Comparison of ENCODE assay signal across 29 cellular contexts in the genomic region with DNA sequence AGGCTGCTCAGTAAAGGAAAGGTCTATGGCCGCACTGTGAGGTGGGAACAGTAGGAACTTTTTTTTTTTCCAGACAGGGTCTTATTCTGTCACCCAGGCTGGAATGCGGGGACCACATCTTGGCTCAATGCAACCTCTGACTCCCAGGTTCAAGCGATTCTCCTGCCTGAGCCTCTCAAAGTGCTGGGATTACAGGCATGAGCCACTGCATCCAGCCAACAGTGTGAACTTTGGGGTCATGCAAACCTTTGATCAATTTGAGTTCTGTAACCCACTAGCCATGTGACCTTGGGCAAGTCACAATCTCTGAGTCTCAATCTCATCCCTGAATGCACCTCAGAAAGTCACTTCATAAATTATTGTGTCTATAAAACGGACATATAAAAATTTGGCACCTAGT.
"Had no signal": no experiment of that assay in that cellular context is flagged by ENCODE, and none has a peak within 500 bp of the region (broad histone marks: within the 10 kb centered on the region; RNA-seq: fewer than 3 reads in every experiment).

No MANE protein-coding gene starts in this region.

- H3K79me2 ChIP-seq: parathyroid adenoma had no signal

- H3K9me3 ChIP-seq: gastroesophageal sphincter, heart left ventricle, lower lobe of right lung, testis, tibial artery, upper lobe of right lung, vagina had no signal

- H3K36me3 ChIP-seq: gastroesophageal sphincter, heart left ventricle, lower lobe of right lung, neural progenitor cell, tibial artery, upper lobe of right lung, vagina had no signal

- ATAC-seq: esophagus mucosa; foreskin keratinocyte; gastroesophageal sphincter; heart left ventricle; left ventricle myocardium superior; lower lobe of right lung; natural killer cell treated with Interleukin-12 subunit alpha and Interleukin-12 subunit beta and Interleukin-15 and Interleukin-18, amount 100 ng/mL, for 72 hours; sciatic nerve; stimulated activated effector memory CD8-positive, alpha-beta T cell treated with anti-CD3 and anti-CD28 coated beads, Interleukin-12 subunit alpha, Interleukin-12 subunit beta, amount 100 ng/mL, for 72 hours; upper lobe of right lung had no signal

- H3K4me2 ChIP-seq: neural progenitor cell, smooth muscle cell had no signal

- H2AFZ ChIP-seq: neural progenitor cell, parathyroid adenoma had no signal

- H3K27me3 ChIP-seq: dorsolateral prefrontal cortex, gastroesophageal sphincter, heart left ventricle, neural progenitor cell, testis, tibial artery, upper lobe of right lung, vagina had no signal

- H3K9ac ChIP-seq: neural progenitor cell, parathyroid adenoma had no signal

- H3K27ac ChIP-seq: epithelial cell of prostate, foreskin keratinocyte, gastroesophageal sphincter, heart left ventricle, lower lobe of right lung, neural progenitor cell, parathyroid adenoma, testis, tibial artery, upper lobe of right lung, vagina had no signal

- H3K4me1 ChIP-seq: foreskin keratinocyte, heart left ventricle, lower lobe of right lung, parathyroid adenoma, testis, tibial artery, upper lobe of right lung, vagina had no signal

- H3K4me3 ChIP-seq: dorsolateral prefrontal cortex, gastroesophageal sphincter, heart left ventricle, lower lobe of right lung, neural progenitor cell, smooth muscle cell, testis, tibial artery, upper lobe of right lung, vagina had no signal

- DNase-seq: effector CD8-positive, alpha-beta T cell; endodermal cell; foreskin keratinocyte; heart left ventricle; hypothalamus; immature natural killer cell; islet precursor cell; left colon; left ventricle myocardium superior; lower lobe of right lung; naive B cell; stimulated activated CD4-positive, alpha-beta T cell treated with anti-CD3 and anti-CD28 coated beads, Interleukin-12 subunit alpha, Interleukin-12 subunit beta, amount 100 ng/mL, for 4 hours; stimulated activated CD4-positive, alpha-beta T cell treated with anti-CD3 and anti-CD28 coated beads, Interleukin-1b, Interleukin-23, amount 100 ng/mL, for 48 hours; stimulated activated CD4-positive, alpha-beta T cell treated with anti-CD3 and anti-CD28 coated beads, Interleukin-4, amount 100 ng/mL, for 24 hours; stimulated activated naive CD4-positive, alpha-beta T cell treated with Interleukin-2 at 50 U/mL for 16 hours; testis; tibial artery; upper lobe of right lung had no signal
